26 cellular contexts compared by ENCODE assay signal in genomic region chr10:5506246-5506645, GRCh38. TPM values are rescaled to one million over a fixed set of nuclear protein-coding genes. Genes with fewer than 3 reads are reported as not detected.
DNase-seq lines count a peak whose midpoint lies in the region; ATAC-seq and TF ChIP-seq lines count a peak whose summit lies in the region.
"Had no signal": no experiment of that assay in that cellular context is flagged by ENCODE, and none has a peak within 500 bp of the region (broad histone marks: within the 10 kb centered on the region; RNA-seq: fewer than 3 reads in every experiment).

No MANE protein-coding gene starts in this region.

- H3K27me3 ChIP-seq in esophagus muscularis mucosa: no peaks in the 10 kb centered on the region
- H3K27me3 ChIP-seq in H7 (ENCODE audit: control insufficient read depth, insufficient read depth, low read length): no peaks in the 10 kb centered on the region
- H3K27me3 ChIP-seq: Peyer's patch had no signal

- DNase-seq in T-helper 17 cell: no peak
- no peak for DNase-seq in esophagus muscularis mucosa (ENCODE audit: extremely low spot score)
- peak; percentile 13 for DNase-seq in sciatic nerve (ENCODE audit: low spot score)
- DNase-seq in epidermal melanocyte (ENCODE audit: insufficient read length, low spot score): no peak
- no peak for DNase-seq in H7
- DNase-seq in NK-92 treated with Interleukin-12 subunit alpha and Interleukin-12 subunit beta, amount 100 ng/mL, for 24 hours (lab: John Stamatoyannopoulos, UW): no peak
- DNase-seq: AML-193, DMS79 treated with DMSO at 0.1 percent for 48 hours, GM23248, Karpas-422, MV-4-11, NCI-H1105 treated with DMSO at 0.1 percent for 48 hours, NCI-H2029 treated with DMSO at 0.1 percent for 48 hours, NCI-H345, NCI-H524, NCI-H774 had no signal

- WGBS in esophagus muscularis mucosa: 65% methylated on average over 2 of the region's 2 CpGs

- H3K27me3 Mint-ChIP-seq in T-helper 17 cell: peaks cover 48% of the 10 kb centered on the region

- TF ChIP-seq CTCF in C4-2B (conservative IDR thresholded peaks at IDR 0.05) (no peak), esophagus muscularis mucosa (IDR thresholded peaks at IDR 0.05) (no peak)

- H3K4me3 Mint-ChIP-seq in T-helper 17 cell: no peak overlapping the region
- H3K4me3 Mint-ChIP-seq: CD14-positive monocyte, IgD-negative memory B cell had no signal

- intact Hi-C loops in esophagus muscularis mucosa (cut with DNase I) (no loop called here), sciatic nerve (cut with DNase I) (no loop called here)

- H3K36me3 Mint-ChIP-seq in T-helper 17 cell (ENCODE audit: low read depth): peaks cover 6% of the 10 kb centered on the region
- H3K36me3 Mint-ChIP-seq: CD14-positive monocyte had no signal

- no peak for TF ChIP-seq EP300 in esophagus muscularis mucosa (IDR thresholded peaks at IDR 0.05)

- ATAC-seq in T-helper 17 cell (no peak), sciatic nerve (no peak), GM18498 (IDR thresholded peaks at IDR 0.05; ENCODE audit: unreplicated experiment) (no peak)
- ATAC-seq: HCT116 had no signal

- H3K9me3 ChIP-seq in T-helper 17 cell (ENCODE audit: control insufficient read depth, low read length, poor library complexity, severe bottlenecking) (no peaks in the 10 kb centered on the region), esophagus muscularis mucosa (no peaks in the 10 kb centered on the region)
- H3K9me3 ChIP-seq: Peyer's patch had no signal

- H3K4me1 ChIP-seq in esophagus muscularis mucosa: peaks cover 0 to 33% (median 32%) of the 10 kb centered on the region in 4 donors

- no peak overlapping the region for H3K4me3 ChIP-seq in esophagus muscularis mucosa
- H3K4me3 ChIP-seq in H7 (ENCODE audit: insufficient read depth, low read depth, low read length): no peak overlapping the region
- H3K4me3 ChIP-seq: GM23248, Peyer's patch had no signal

- H3K36me3 ChIP-seq in esophagus muscularis mucosa (no peaks in the 10 kb centered on the region), H7 (replicated peaks; ENCODE audit: control insufficient read depth, insufficient read depth, low read length) (no peaks in the 10 kb centered on the region)
- H3K36me3 ChIP-seq: Peyer's patch had no signal

- H3K27ac ChIP-seq in C4-2B: peak overlapping the region; percentile 62
- H3K27ac ChIP-seq in esophagus muscularis mucosa (replicated peaks in 1 of 4): peak overlapping the region in 3 of 4 donors; percentile 41 to 70 (median 60)
- H3K27ac ChIP-seq: GM23248, Peyer's patch had no signal

- H3K4me1 Mint-ChIP-seq in T-helper 17 cell: peaks cover 6% of the 10 kb centered on the region
- H3K4me1 Mint-ChIP-seq: CD14-positive monocyte, IgD-negative memory B cell had no signal

- H3K27ac Mint-ChIP-seq in T-helper 17 cell: peak overlapping the region; percentile 32
- H3K27ac Mint-ChIP-seq: CD14-positive monocyte had no signal

- no peak for TF ChIP-seq POLR2A in esophagus muscularis mucosa (IDR thresholded peaks at IDR 0.05; ENCODE audit: low read depth)

RNA-seq across cellular contexts. Expression of gene CALML5, which starts 6.9 kb away (rescaled TPM):
- total RNA-seq in T-helper 17 cell (not detected), esophagus muscularis mucosa (not detected), sciatic nerve (not detected)
- not detected in 2 replicates for total RNA-seq in H7 (2014; rRNA removed; shearing (Covaris generic))
- total RNA-seq: A172, GM23248, M059J, OCI-LY7, Peyer's patch, SK-MEL-5 had no signal

RNA-seq across cellular contexts. Expression of gene CALML3, which starts 18.5 kb away (rescaled TPM):
- total RNA-seq in T-helper 17 cell: not detected
- total RNA-seq in esophagus muscularis mucosa: not detected
- not detected for total RNA-seq in sciatic nerve
- not detected in 2 replicates for total RNA-seq in H7 (2014; rRNA removed; shearing (Covaris generic))
- total RNA-seq: A172, GM23248, M059J, OCI-LY7, Peyer's patch, SK-MEL-5 had no signal
